In the genomic region with DNA sequence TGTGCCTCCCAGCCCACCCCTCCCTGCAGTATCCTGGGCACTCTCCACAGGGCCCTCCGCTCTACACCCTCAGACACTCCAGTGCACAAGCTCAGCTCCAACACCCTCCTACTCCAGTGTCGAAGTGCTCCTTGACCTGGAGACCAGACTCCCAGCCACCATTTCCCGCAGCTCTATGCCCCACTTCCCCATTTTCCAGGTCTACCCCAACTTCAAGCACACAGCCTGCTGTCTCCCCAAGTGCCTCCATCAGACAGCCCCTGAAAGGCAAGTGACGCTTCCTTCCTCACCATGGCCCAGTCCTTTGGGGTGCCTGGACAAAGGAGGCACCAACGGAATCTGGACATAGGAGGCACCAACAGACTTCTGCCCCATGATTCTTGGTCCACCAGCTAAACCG, we compare ENCODE assay signal across 27 cellular contexts. TPM values are rescaled to one million over a fixed set of nuclear protein-coding genes. Genes with fewer than 3 reads are reported as not detected.
DNase-seq lines count a peak whose midpoint lies in the region; ATAC-seq, FAIRE-seq and TF ChIP-seq lines count a peak whose summit lies in the region.
"Had no signal": no experiment of that assay in that cellular context is flagged by ENCODE, and none has a peak within 500 bp of the region (broad histone marks: within the 10 kb centered on the region; RNA-seq: fewer than 3 reads in every experiment).

No MANE protein-coding gene starts in this region.

- H3K4me3 ChIP-seq in K562 = no peak overlapping the region
- H3K4me3 ChIP-seq in neural progenitor cell = no peak overlapping the region
- H3K4me3 ChIP-seq: A549, HAP-1, MG63, SJSA1 had no signal

- no peak overlapping the region for H3K4ac ChIP-seq in H9 (ENCODE audit: low read depth, low read length)

- ATAC-seq in K562 = no peak
- ATAC-seq in GM21825 (IDR thresholded peaks at IDR 0.05; ENCODE audit: unreplicated experiment) = no peak
- ATAC-seq: A549, PC-3, Right ventricle myocardium inferior had no signal

- H3K79me2 ChIP-seq in H9 (ENCODE audit: insufficient read depth, low read length) (no peaks in the 10 kb centered on the region), K562 (ENCODE audit: control insufficient read depth, insufficient read depth, low read length) (peaks cover 8% of the 10 kb centered on the region; the same call in 1 of the 3 replicates), neural progenitor cell (ENCODE audit: low read depth) (peaks cover 14% of the 10 kb centered on the region)

- H3K27me3 ChIP-seq in H9 (ENCODE audit: insufficient read depth, low read length) = no peaks in the 10 kb centered on the region
- H3K27me3 ChIP-seq in K562 (ENCODE audit: control insufficient read depth in 2 of 2, insufficient read depth in 2 of 2, low read length in 2 of 2) = no peaks in the 10 kb centered on the region
- H3K27me3 ChIP-seq in neural progenitor cell = no peaks in the 10 kb centered on the region
- H3K27me3 ChIP-seq: MG63, SJSA1 had no signal

- POLR2A ChIA-PET in K562 (lab: Yijun Ruan, JAX) = interaction anchor here (0.6 kb wide), 1 partner anchor 118 kb away, joined by 3 read pairs; no protein-coding TSS in a partner anchor
- POLR2A ChIA-PET in activated CD4-positive, alpha-beta T cell treated with anti-CD3 and anti-CD28 coated beads, Interleukin-2, amount 10 ng/mL, durations not matched to agents 7 days and 5 days (lab: Charles Lee) = no interaction called here

- H3K27ac ChIP-seq in H9 (ENCODE audit: insufficient read length, low read depth, low read length) = no peak overlapping the region
- no peak overlapping the region for H3K27ac ChIP-seq in K562 (ENCODE audit: extremely low read depth, low read depth, low read length)
- no peak overlapping the region for H3K27ac ChIP-seq in neural progenitor cell
- H3K27ac ChIP-seq: A549, SJSA1 had no signal

- H4K20me1 ChIP-seq in H9 (ENCODE audit: control insufficient read depth, insufficient read depth, insufficient read length) = no peaks in the 10 kb centered on the region
- no peaks in the 10 kb centered on the region for H4K20me1 ChIP-seq in K562 (replicated peaks; ENCODE audit: control insufficient read depth, insufficient read depth, low read length)
- H4K20me1 ChIP-seq in neural progenitor cell (ENCODE audit: low read depth) = peaks cover 3% of the 10 kb centered on the region

- no peak overlapping the region for H2BK12ac ChIP-seq in H9 (ENCODE audit: insufficient read length, low read depth, low read length)

- no TSS peak for BruUV-seq in K562 (replicated peaks; lab: Mats Ljungman, UMichigan)

- H3K27me3 Mint-ChIP-seq in H9 (ENCODE audit: low read depth) = no peaks in the 10 kb centered on the region
- peaks cover 3% of the 10 kb centered on the region for H3K27me3 Mint-ChIP-seq in neural progenitor cell (ENCODE audit: insufficient read depth, low read depth)
- no peaks in the 10 kb centered on the region for H3K27me3 Mint-ChIP-seq in activated T-cell treated with anti-CD3 and anti-CD28 coated beads, Interleukin-2, amount 50 U/mL, for 24 hours
- no peaks in the 10 kb centered on the region for H3K27me3 Mint-ChIP-seq in activated CD4-positive, alpha-beta T cell treated with anti-CD3 and anti-CD28 coated beads, Interleukin-2, amount 10 ng/mL, durations not matched to agents 7 days and 5 days
- H3K27me3 Mint-ChIP-seq: CD4-positive, alpha-beta memory T cell had no signal

- no peak overlapping the region for H2BK120ac ChIP-seq in H9 (ENCODE audit: low read depth, low read length, poor library complexity, severe bottlenecking)

- H2AK5ac ChIP-seq in H9 (ENCODE audit: insufficient read length, low read length) = no peak overlapping the region

- WGBS in H9 (ENCODE audit: extremely low coverage, insufficient read length, low lambda C conversion rate) = no CpG with 5 or more reads among the region's 6 CpGs
- 88% methylated on average over 5 of the region's 6 CpGs for WGBS in K562 (ENCODE audit: insufficient coverage, low coverage, missing lambda C conversion rate)

- H3K36me3 ChIP-seq in K562 (ENCODE audit: control insufficient read depth, insufficient read depth, low read length) (peaks cover 24% of the 10 kb centered on the region; the same call in 1 of the 3 replicates), neural progenitor cell (no peaks in the 10 kb centered on the region)

- H3K4me1 Mint-ChIP-seq in H9 (no peaks in the 10 kb centered on the region), neural progenitor cell (peaks cover 15% of the 10 kb centered on the region)
- peaks cover 8% of the 10 kb centered on the region for H3K4me1 Mint-ChIP-seq in activated T-cell treated with anti-CD3 and anti-CD28 coated beads, Interleukin-2, amount 50 U/mL, for 24 hours (ENCODE audit: low read depth)
- peaks cover 6% of the 10 kb centered on the region for H3K4me1 Mint-ChIP-seq in activated CD4-positive, alpha-beta T cell treated with anti-CD3 and anti-CD28 coated beads, Interleukin-2, amount 10 ng/mL, durations not matched to agents 7 days and 5 days

- no peak for FAIRE-seq in GM12891 (lab: Jason Lieb, UNC)
- FAIRE-seq in K562 (lab: Jason Lieb, UNC) = no peak
- FAIRE-seq: A549, GM19239, HTR-8/SVneo had no signal

- no peak overlapping the region for H2BK5ac ChIP-seq in H9 (ENCODE audit: insufficient read length, low read length)

- no peaks in the 10 kb centered on the region for H3K79me1 ChIP-seq in H9 (ENCODE audit: insufficient read depth, low read depth, low read length, poor library complexity, severe bottlenecking)

- H3K4me3 Mint-ChIP-seq in H9 (no peak overlapping the region), neural progenitor cell (no peak overlapping the region)
- no peak overlapping the region for H3K4me3 Mint-ChIP-seq in activated T-cell treated with anti-CD3 and anti-CD28 coated beads, Interleukin-2, amount 50 U/mL, for 24 hours
- no peak overlapping the region for H3K4me3 Mint-ChIP-seq in activated CD4-positive, alpha-beta T cell treated with anti-CD3 and anti-CD28 coated beads, Interleukin-2, amount 10 ng/mL, durations not matched to agents 7 days and 5 days
- H3K4me3 Mint-ChIP-seq: CD4-positive, alpha-beta memory T cell; HFFc6 had no signal

- H2BK15ac ChIP-seq in H9 (ENCODE audit: low read depth, low read length) = no peak overlapping the region

- TF ChIP-seq POLR2A in GM12891 (IDR thresholded peaks at IDR 0.05; ENCODE audit: low read depth, low read length) (no peak), K562 (conservative IDR thresholded peaks at IDR 0.05) (no peak)

- no peaks in the 10 kb centered on the region for H3K9me1 ChIP-seq in K562 (ENCODE audit: control insufficient read depth, insufficient read depth, low read length)

- H3K4me1 ChIP-seq in H9 (ENCODE audit: insufficient read depth, low read length) (no peaks in the 10 kb centered on the region), K562 (replicated peaks in 1 of 2; ENCODE audit: control insufficient read depth in 2 of 2, insufficient read depth in 2 of 2, low read length in 2 of 2) (peaks cover 0 to 3% of the 10 kb centered on the region in 2 experiments; a peak in 1 of 5 replicates), neural progenitor cell (no peaks in the 10 kb centered on the region)
- H3K4me1 ChIP-seq: A549 had no signal

- no peaks in the 10 kb centered on the region for H3K9me3 Mint-ChIP-seq in H9
- no peaks in the 10 kb centered on the region for H3K9me3 Mint-ChIP-seq in neural progenitor cell
- H3K9me3 Mint-ChIP-seq in activated T-cell treated with anti-CD3 and anti-CD28 coated beads, Interleukin-2, amount 50 U/mL, for 24 hours = no peaks in the 10 kb centered on the region
- no peaks in the 10 kb centered on the region for H3K9me3 Mint-ChIP-seq in activated CD4-positive, alpha-beta T cell treated with anti-CD3 and anti-CD28 coated beads, Interleukin-2, amount 10 ng/mL, durations not matched to agents 7 days and 5 days
- H3K9me3 Mint-ChIP-seq: CD4-positive, alpha-beta memory T cell; HFFc6 had no signal

- peak overlapping the region in 2 of 3 experiments; percentile 86 to 88; a peak in 5 of 7 replicates for H3K27ac Mint-ChIP-seq in H9
- peak overlapping the region; percentile 39 for H3K27ac Mint-ChIP-seq in neural progenitor cell
- no peak overlapping the region for H3K27ac Mint-ChIP-seq in activated T-cell treated with anti-CD3 and anti-CD28 coated beads, Interleukin-2, amount 50 U/mL, for 24 hours
- no peak overlapping the region for H3K27ac Mint-ChIP-seq in activated CD4-positive, alpha-beta T cell treated with anti-CD3 and anti-CD28 coated beads, Interleukin-2, amount 10 ng/mL, durations not matched to agents 7 days and 5 days
- H3K27ac Mint-ChIP-seq: HFFc6 had no signal

- H3K36me3 Mint-ChIP-seq in H9 (ENCODE audit: insufficient read depth in 1 of 3, low read depth in 3 of 3) (peaks cover 10 to 50% (median 47%) of the 10 kb centered on the region in 3 experiments; a peak in 6 of 7 replicates), neural progenitor cell (peaks cover 4% of the 10 kb centered on the region)
- H3K36me3 Mint-ChIP-seq in activated T-cell treated with anti-CD3 and anti-CD28 coated beads, Interleukin-2, amount 50 U/mL, for 24 hours (ENCODE audit: low read depth) = peaks cover 85% of the 10 kb centered on the region
- H3K36me3 Mint-ChIP-seq in activated CD4-positive, alpha-beta T cell treated with anti-CD3 and anti-CD28 coated beads, Interleukin-2, amount 10 ng/mL, durations not matched to agents 7 days and 5 days (ENCODE audit: low read depth) = peaks cover 14% of the 10 kb centered on the region

- H3K14ac ChIP-seq in H9 (ENCODE audit: insufficient read depth, low read length) = no peak overlapping the region

- H2BK20ac ChIP-seq in H9 (ENCODE audit: low read depth, low read length, poor library complexity, severe bottlenecking) = no peak overlapping the region

- CTCF ChIA-PET in K562 (lab: Yijun Ruan, JAX; ENCODE audit: low intra/inter-chr PET ratio) = no interaction called here
- CTCF ChIA-PET in activated CD4-positive, alpha-beta T cell treated with anti-CD3 and anti-CD28 coated beads, Interleukin-2, amount 10 ng/mL, durations not matched to agents 7 days and 5 days (lab: Charles Lee) = interaction anchor here (1.1 kb wide), 1 partner anchor 15 kb away, joined by 3 read pairs; no protein-coding TSS in a partner anchor

- H4K5ac ChIP-seq in H9 (ENCODE audit: insufficient read length, low read depth, low read length) = no peak overlapping the region

- TF ChIP-seq EP300 in K562 (IDR thresholded peaks at IDR 0.05; ENCODE audit: low read length) = no peak

- no peak for TF ChIP-seq CTCF in H9 (conservative IDR thresholded peaks at IDR 0.05)
- no peak for TF ChIP-seq CTCF in K562 (IDR thresholded peaks at IDR 0.05 in 2 of 3, conservative IDR thresholded peaks at IDR 0.05 in 1 of 3; ENCODE audit: insufficient read depth in 2 of 3, low read depth in 1 of 3, low read length in 3 of 3)
- no peak for TF ChIP-seq CTCF in neural progenitor cell (IDR thresholded peaks at IDR 0.05)

- H4K91ac ChIP-seq in H9 (ENCODE audit: insufficient read length, low read depth, low read length) = no peak overlapping the region

- H3F3A ChIP-seq in neural progenitor cell (ENCODE audit: low read depth) = no peaks in the 10 kb centered on the region

- no peak overlapping the region for H3K9ac ChIP-seq in H9 (ENCODE audit: extremely low read depth, insufficient read length, low read length)
- no peak overlapping the region; a peak in 1 of 4 replicates for H3K9ac ChIP-seq in K562 (ENCODE audit: insufficient read depth in 1 of 2, low read depth in 2 of 2, low read length in 2 of 2)
- no peak overlapping the region for H3K9ac ChIP-seq in neural progenitor cell

- no peak overlapping the region for H3T11ph ChIP-seq in H9 (ENCODE audit: low read length)

- H3K23ac ChIP-seq in H9 (ENCODE audit: insufficient read length, low read depth, low read length) = no peak overlapping the region

- H3K4me2 ChIP-seq in H9 (ENCODE audit: insufficient read depth, insufficient read length, low read length) (no peak overlapping the region), K562 (ENCODE audit: insufficient read depth, low read length) (no peak overlapping the region), neural progenitor cell (no peak overlapping the region)
- H3K4me2 ChIP-seq: A549 had no signal

- H3K56ac ChIP-seq in H9 (ENCODE audit: insufficient read length, low read depth, low read length) = no peak overlapping the region

- H3K9me3 ChIP-seq in H9 (ENCODE audit: control insufficient read depth, low read depth, low read length) = no peaks in the 10 kb centered on the region
- H3K9me3 ChIP-seq in K562 (replicated peaks; ENCODE audit: control insufficient read depth, insufficient read depth, low read depth, low read length) = no peaks in the 10 kb centered on the region
- no peaks in the 10 kb centered on the region for H3K9me3 ChIP-seq in neural progenitor cell (ENCODE audit: low read depth)
- H3K9me3 ChIP-seq: A549, HAP-1, MG63, SJSA1 had no signal

- DNase-seq in GM12891 (ENCODE audit: insufficient read length, low spot score) = no peak
- DNase-seq in H9 = no peak
- no peak for DNase-seq in K562 (ENCODE audit: extremely low read depth in 1 of 4, low spot score in 3 of 4)
- DNase-seq in neural progenitor cell (ENCODE audit: low spot score) = no peak
- DNase-seq in activated T-cell treated with anti-CD3 and anti-CD28 coated beads, Interleukin-2, amount 50 U/mL, for 24 hours = no peak
- no peak for DNase-seq in AG08395 (ENCODE audit: low spot score)
- DNase-seq in activated CD4-positive, alpha-beta T cell treated with anti-CD3 and anti-CD28 coated beads, Interleukin-2, amount 10 ng/mL, durations not matched to agents 7 days and 5 days = no peak
- DNase-seq: C1 segment of cervical spinal cord; CD4-positive, alpha-beta memory T cell; COR-L47; DMS53; HFFc6; KBM-7; MG63; NCI-H2029; NCI-H446 treated with DMSO at 0.1 percent for 48 hours; NCI-H526; NCI-H82; NK-92 treated with Interleukin-12 subunit alpha and Interleukin-12 subunit beta, amount 100 ng/mL, for 24 hours; PC-3 had no signal

- no peak overlapping the region for H3K18ac ChIP-seq in H9 (ENCODE audit: insufficient read length, low read depth, low read length)

- H2AFZ ChIP-seq in H9 (ENCODE audit: low read length) (no peak overlapping the region), K562 (ENCODE audit: low read depth, low read length) (no peak overlapping the region), neural progenitor cell (replicated peaks) (no peak overlapping the region)

- intact Hi-C loops in K562 (cut with micrococcal nuclease) = no loop called here

- H3K23me2 ChIP-seq in H9 (ENCODE audit: insufficient read length, low read depth, low read length, poor library complexity, severe bottlenecking) = no peaks in the 10 kb centered on the region

- H4K8ac ChIP-seq in H9 (replicated peaks; ENCODE audit: insufficient read length, low read depth, low read length) = no peak overlapping the region

- in situ Hi-C loops in K562 (cut with MboI) = no loop called here

- no peak for TF ChIP-seq RAD21 in K562 (CRISPR knock-in tag; conservative IDR thresholded peaks at IDR 0.05 in 1 of 2, IDR thresholded peaks at IDR 0.05 in 1 of 2)

RNA-seq across cellular contexts. Expression of a gene that starts 7.2 kb away (rescaled TPM):
- 31.3 TPM for polyA plus RNA-seq in GM12891 (2012; ENCODE audit: low read depth, missing spikeins)
- total RNA-seq in H9 (2021) (66.1 and 68.0 TPM in 2 replicates), K562 (2014; rRNA removed) (8.6 and 17.1 TPM in 2 replicates), K562 (2014; rRNA removed; fragmentation: Illumina TruSeq; extraction: Trizol) (5.9 and 6.2 TPM in 2 replicates), K562 (2015; rRNA removed; fragmentation: Illumina TruSeq; extraction: Trizol) (8.8 and 10.1 TPM in 2 replicates), K562 (2021) (25.9 and 30.3 TPM in 2 replicates), neural progenitor cell (ENCODE audit: low replicate concordance) (20.3 and 35.1 TPM in 2 replicates)
- total RNA-seq in K562 (2011; cell fraction: chromatin; rRNA removed; ENCODE audit: low replicate concordance) = 57.6 and 90.9 TPM in 2 replicates
- 41.0 and 44.6 TPM in 2 replicates for total RNA-seq in K562 (2011; cell fraction: nucleolus; rRNA removed)
- total RNA-seq in K562 (2011; cell fraction: nucleoplasm; rRNA removed) = 47.5 and 53.5 TPM in 2 replicates
- polyA plus RNA-seq in K562 (2011; rRNA removed) (10.9 and 11.6 TPM in 2 replicates), K562 (2014; fragmentation: Illumina TruSeq; extraction: Trizol) (9.9 and 11.5 TPM in 2 replicates), K562 (2014; fragmentation: Nextera tagmentation; extraction: Ambion mirVana) (1 to 10 TPM; 1.5 to 2.6 TPM), K562 (2014; rRNA removed) (16.3 and 20.2 TPM in 2 replicates)
- 9.6 and 11.2 TPM in 2 replicates for polyA plus RNA-seq in K562 (2011; cell fraction: cytosol; rRNA removed)
- 66.0 and 91.2 TPM in 2 replicates for polyA plus RNA-seq in K562 (2011; cell fraction: nucleus; rRNA removed)
- 12.7 and 13.4 TPM in 2 replicates for polyA plus RNA-seq in K562 (2012)
- polyA minus RNA-seq in K562 (2011; rRNA and poly(A)+ RNA removed) = 8.9 and 13.6 TPM in 2 replicates
- polyA minus RNA-seq in K562 (2011; cell fraction: cytosol; rRNA and poly(A)+ RNA removed) = 8.2 and 12.7 TPM in 2 replicates
- 17.2 and 27.9 TPM in 2 replicates for polyA minus RNA-seq in K562 (2011; cell fraction: nucleus; rRNA and poly(A)+ RNA removed)
- total RNA-seq in activated CD4-positive, alpha-beta T cell treated with anti-CD3 and anti-CD28 coated beads, Interleukin-2, amount 10 ng/mL, durations not matched to agents 7 days and 5 days = 10 to 100 TPM; 55.5 to 62.0 TPM

RNA-seq across cellular contexts. Expression of a gene that starts 8.2 kb away (rescaled TPM):
- polyA plus RNA-seq in GM12891 (2012; ENCODE audit: low read depth, missing spikeins) = 119 TPM
- total RNA-seq in H9 (2021) (60.2 and 60.4 TPM in 2 replicates), K562 (2014; rRNA removed) (56.0 and 62.0 TPM in 2 replicates), K562 (2014; rRNA removed; fragmentation: Illumina TruSeq; extraction: Trizol) (37.5 and 38.1 TPM in 2 replicates), K562 (2015; rRNA removed; fragmentation: Illumina TruSeq; extraction: Trizol) (35.3 and 40.2 TPM in 2 replicates), K562 (2021) (39.5 and 40.5 TPM in 2 replicates), neural progenitor cell (ENCODE audit: low replicate concordance) (40.0 and 52.9 TPM in 2 replicates)
- 32.2 and 41.6 TPM in 2 replicates for total RNA-seq in K562 (2011; cell fraction: chromatin; rRNA removed; ENCODE audit: low replicate concordance)
- 20.4 and 33.7 TPM in 2 replicates for total RNA-seq in K562 (2011; cell fraction: nucleolus; rRNA removed)
- 30.4 and 37.3 TPM in 2 replicates for total RNA-seq in K562 (2011; cell fraction: nucleoplasm; rRNA removed)
- polyA plus RNA-seq in K562 (2011; rRNA removed) (46.1 and 57.3 TPM in 2 replicates), K562 (2014; fragmentation: Illumina TruSeq; extraction: Trizol) (62.0 and 75.0 TPM in 2 replicates), K562 (2014; fragmentation: Nextera tagmentation; extraction: Ambion mirVana) (10 to 100 TPM; 37.9 to 50.5 TPM), K562 (2014; rRNA removed) (59.4 and 61.0 TPM in 2 replicates)
- polyA plus RNA-seq in K562 (2011; cell fraction: cytosol; rRNA removed) = 15.0 and 20.2 TPM in 2 replicates
- 18.1 and 34.0 TPM in 2 replicates for polyA plus RNA-seq in K562 (2011; cell fraction: nucleus; rRNA removed)
- polyA plus RNA-seq in K562 (2012) = 64.4 and 65.4 TPM in 2 replicates
- polyA minus RNA-seq in K562 (2011; rRNA and poly(A)+ RNA removed) = 32.0 and 46.5 TPM in 2 replicates
- polyA minus RNA-seq in K562 (2011; cell fraction: cytosol; rRNA and poly(A)+ RNA removed) = 18.6 and 26.6 TPM in 2 replicates
- polyA minus RNA-seq in K562 (2011; cell fraction: nucleus; rRNA and poly(A)+ RNA removed) = 9.2 and 15.9 TPM in 2 replicates
- total RNA-seq in activated CD4-positive, alpha-beta T cell treated with anti-CD3 and anti-CD28 coated beads, Interleukin-2, amount 10 ng/mL, durations not matched to agents 7 days and 5 days = 100 to 1,000 TPM in 1 of 2 experiments, 10 to 100 TPM in 1; 89.5 to 110 TPM

RNA-seq across cellular contexts. Expression of a gene that starts 40.0 kb away (rescaled TPM):
- polyA plus RNA-seq in GM12891 (2012; ENCODE audit: low read depth, missing spikeins) = 43.3 TPM
- 35.0 and 36.6 TPM in 2 replicates for total RNA-seq in H9 (2021)
- 70.3 and 123 TPM in 2 replicates for total RNA-seq in K562 (2011; cell fraction: chromatin; rRNA removed; ENCODE audit: low replicate concordance)
- 28.5 and 39.6 TPM in 2 replicates for total RNA-seq in K562 (2011; cell fraction: nucleolus; rRNA removed)
- total RNA-seq in K562 (2011; cell fraction: nucleoplasm; rRNA removed) = 54.6 and 75.2 TPM in 2 replicates
- 15.6 and 19.7 TPM in 2 replicates for total RNA-seq in K562 (2014; rRNA removed)
- 21.2 and 25.4 TPM in 2 replicates for total RNA-seq in K562 (2014; rRNA removed; fragmentation: Illumina TruSeq; extraction: Trizol)
- total RNA-seq in K562 (2015; rRNA removed; fragmentation: Illumina TruSeq; extraction: Trizol) = 22.8 and 23.6 TPM in 2 replicates
- total RNA-seq in K562 (2021) = 15.3 and 16.4 TPM in 2 replicates
- polyA plus RNA-seq in K562 (2011; rRNA removed) = 19.5 and 29.6 TPM in 2 replicates
- 16.3 and 21.8 TPM in 2 replicates for polyA plus RNA-seq in K562 (2011; cell fraction: cytosol; rRNA removed)
- polyA plus RNA-seq in K562 (2011; cell fraction: nucleus; rRNA removed) = 73.0 and 73.6 TPM in 2 replicates
- 15.1 and 16.1 TPM in 2 replicates for polyA plus RNA-seq in K562 (2012)
- 26.7 and 28.1 TPM in 2 replicates for polyA plus RNA-seq in K562 (2014; fragmentation: Illumina TruSeq; extraction: Trizol)
- 10 to 100 TPM; 15.8 to 20.9 TPM for polyA plus RNA-seq in K562 (2014; fragmentation: Nextera tagmentation; extraction: Ambion mirVana)
- polyA plus RNA-seq in K562 (2014; rRNA removed) = 24.7 and 36.8 TPM in 2 replicates
- polyA minus RNA-seq in K562 (2011; rRNA and poly(A)+ RNA removed) = 49.2 and 52.4 TPM in 2 replicates
- 6.7 and 9.1 TPM in 2 replicates for polyA minus RNA-seq in K562 (2011; cell fraction: cytosol; rRNA and poly(A)+ RNA removed)
- 18.4 and 38.4 TPM in 2 replicates for polyA minus RNA-seq in K562 (2011; cell fraction: nucleus; rRNA and poly(A)+ RNA removed)
- total RNA-seq in neural progenitor cell (ENCODE audit: low replicate concordance) = 42.2 and 58.1 TPM in 2 replicates
- total RNA-seq in activated CD4-positive, alpha-beta T cell treated with anti-CD3 and anti-CD28 coated beads, Interleukin-2, amount 10 ng/mL, durations not matched to agents 7 days and 5 days = 10 to 100 TPM; 38.0 to 41.0 TPM

RNA-seq across cellular contexts. Expression of a gene that starts 46.4 kb away (rescaled TPM):
- 1.4 TPM for polyA plus RNA-seq in GM12891 (2012; ENCODE audit: low read depth, missing spikeins)
- 3.9 and 5.2 TPM in 2 replicates for total RNA-seq in H9 (2021)
- total RNA-seq in K562 (2011; cell fraction: chromatin; rRNA removed; ENCODE audit: low replicate concordance) = 12.7 and 25.7 TPM in 2 replicates
- 12.8 and 13.2 TPM in 2 replicates for total RNA-seq in K562 (2011; cell fraction: nucleolus; rRNA removed)
- total RNA-seq in K562 (2011; cell fraction: nucleoplasm; rRNA removed) = 13.3 and 13.8 TPM in 2 replicates
- 1.3 and 1.7 TPM in 2 replicates for total RNA-seq in K562 (2014; rRNA removed)
- total RNA-seq in K562 (2014; rRNA removed; fragmentation: Illumina TruSeq; extraction: Trizol) = 0.67 and 0.91 TPM in 2 replicates
- 1.1 TPM in 2 replicates for total RNA-seq in K562 (2015; rRNA removed; fragmentation: Illumina TruSeq; extraction: Trizol)
- total RNA-seq in K562 (2021) = 4.1 and 5.1 TPM in 2 replicates
- 0.59 and 0.81 TPM in 2 replicates for polyA plus RNA-seq in K562 (2011; rRNA removed)
- polyA plus RNA-seq in K562 (2011; cell fraction: cytosol; rRNA removed) = 1.0 and 2.4 TPM in 2 replicates
- 2.5 and 4.8 TPM in 2 replicates for polyA plus RNA-seq in K562 (2011; cell fraction: nucleus; rRNA removed)
- polyA plus RNA-seq in K562 (2012) = 1.6 and 2.3 TPM in 2 replicates
- 1.9 and 3.2 TPM in 2 replicates for polyA plus RNA-seq in K562 (2014; fragmentation: Illumina TruSeq; extraction: Trizol)
- under 1 TPM; 0.28 to 0.46 TPM for polyA plus RNA-seq in K562 (2014; fragmentation: Nextera tagmentation; extraction: Ambion mirVana)
- 1.9 and 2.9 TPM in 2 replicates for polyA plus RNA-seq in K562 (2014; rRNA removed)
- polyA minus RNA-seq in K562 (2011; rRNA and poly(A)+ RNA removed) = 0.75 and 1.7 TPM in 2 replicates
- polyA minus RNA-seq in K562 (2011; cell fraction: cytosol; rRNA and poly(A)+ RNA removed) = 3.9 and 4.2 TPM in 2 replicates
- polyA minus RNA-seq in K562 (2011; cell fraction: nucleus; rRNA and poly(A)+ RNA removed) = 2.3 and 3.2 TPM in 2 replicates
- 1.8 TPM in 1 of 2 replicates, not detected in the other for total RNA-seq in neural progenitor cell (ENCODE audit: low replicate concordance)
- under 1 TPM; 0.12 TPM for total RNA-seq in activated CD4-positive, alpha-beta T cell treated with anti-CD3 and anti-CD28 coated beads, Interleukin-2, amount 10 ng/mL, durations not matched to agents 7 days and 5 days

Comparison
In these comparisons a context has a peak if more than half of its experiments do, and no peak if none do; other contexts are left out.
1. H3K27ac Mint-ChIP-seq: peak in H9 (2 of 3) and neural progenitor cell (single experiment); none in activated T-cell treated with anti-CD3 and anti-CD28 coated beads, Interleukin-2, amount 50 U/mL, for 24 hours (single experiment) and activated CD4-positive, alpha-beta T cell treated with anti-CD3 and anti-CD28 coated beads, Interleukin-2, amount 10 ng/mL, durations not matched to agents 7 days and 5 days (single experiment).